Comparison of ENCODE assay signal across 8 cellular contexts in genomic region chr7:8131694-8132605, GRCh38.
A peak's percentile ranks its signal among the peaks of the same experiment; 100 is the strongest.
DNase-seq lines count a peak whose midpoint lies in the region; ATAC-seq and TF ChIP-seq lines count a peak whose summit lies in the region.

No MANE protein-coding gene starts in this region.

- WGBS in testis, 2 donors = 67 to 81% methylated on average over 5 of the region's 5 CpGs

- H2AFZ ChIP-seq in Loucy (ENCODE audit: low read length) = no peak overlapping the region

- H3F3A ChIP-seq in Loucy (ENCODE audit: low read depth) = peaks cover 6% of the 10 kb centered on the region; the same call in 1 of the 2 replicates

- H3K27me3 ChIP-seq in Loucy (ENCODE audit: insufficient read depth, low read length, poor library complexity, severe bottlenecking) (no peaks in the 10 kb centered on the region), left lung (no peaks in the 10 kb centered on the region), testis (no peaks in the 10 kb centered on the region)

- H3K27me3 Mint-ChIP-seq in osteocyte (ENCODE audit: unreplicated experiment) = peaks cover 11% of the 10 kb centered on the region

- TF ChIP-seq CTCF in Loucy (conservative IDR thresholded peaks at IDR 0.05; ENCODE audit: low read length) (no peak), left lung (IDR thresholded peaks at IDR 0.05) (no peak), osteocyte (IDR thresholded peaks at IDR 0.05) (no peak), testis (IDR thresholded peaks at IDR 0.05) (no peak)

- H3K4me3 Mint-ChIP-seq in osteocyte (ENCODE audit: unreplicated experiment) = no peak overlapping the region

- H3K79me2 ChIP-seq in Loucy (ENCODE audit: insufficient read depth, low read length) = no peaks in the 10 kb centered on the region

- no peaks in the 10 kb centered on the region for H4K20me1 ChIP-seq in Loucy (ENCODE audit: insufficient read depth, low read length, poor library complexity, severe bottlenecking)

- peaks cover 4% of the 10 kb centered on the region for H3K4me1 Mint-ChIP-seq in osteocyte (ENCODE audit: unreplicated experiment)

- H3K27ac ChIP-seq in left lung (peak overlapping the region in 1 of 2 donors; percentile 13), testis (no peak overlapping the region)

- H3K9me3 ChIP-seq in Loucy (ENCODE audit: insufficient read depth, low read depth, low read length) (no peaks in the 10 kb centered on the region), left lung (no peaks in the 10 kb centered on the region), testis (no peaks in the 10 kb centered on the region)

- H3K4me1 ChIP-seq in Loucy (ENCODE audit: insufficient read depth, low read length, poor library complexity, severe bottlenecking) (peaks cover 72% of the 10 kb centered on the region), left lung (no peaks in the 10 kb centered on the region), testis (no peaks in the 10 kb centered on the region)

- peak overlapping the region; percentile 46 for H3K4me3 ChIP-seq in Loucy (ENCODE audit: low read length, poor library complexity, severe bottlenecking)
- no peak overlapping the region for H3K4me3 ChIP-seq in left lung
- H3K4me3 ChIP-seq in testis = no peak overlapping the region

- DNase-seq in left lung = no peak
- no peak for DNase-seq in NCI-H526 (lab: John Stamatoyannopoulos, UW)
- DNase-seq in osteocyte (ENCODE audit: extremely low spot score, unreplicated experiment) = no peak
- no peak for DNase-seq in testis
- no peak for DNase-seq in medulla oblongata (ENCODE audit: extremely low spot score)

- H3K9me2 ChIP-seq in Loucy (replicated peaks; ENCODE audit: low read depth, low read length) = no peaks in the 10 kb centered on the region

- intact Hi-C loops in left lung (cut with DNase I) (no loop called here), testis (cut with DNase I; ENCODE audit: low total_unique reads) (no loop called here)

- no peaks in the 10 kb centered on the region for H3K9me3 Mint-ChIP-seq in osteocyte (ENCODE audit: unreplicated experiment)

- no peaks in the 10 kb centered on the region for H3K36me3 ChIP-seq in Loucy (ENCODE audit: insufficient read depth, low read length)
- H3K36me3 ChIP-seq in left lung = no peaks in the 10 kb centered on the region
- H3K36me3 ChIP-seq in testis (ENCODE audit: low read depth, missing control alignments) = no peaks in the 10 kb centered on the region

- H3K27ac Mint-ChIP-seq in osteocyte (ENCODE audit: unreplicated experiment) = no peak overlapping the region

- peak overlapping the region; percentile 64 for H3K9ac ChIP-seq in Loucy (ENCODE audit: low read depth, low read length, poor library complexity, severe bottlenecking)

- no peaks in the 10 kb centered on the region for H3K36me3 Mint-ChIP-seq in osteocyte (ENCODE audit: unreplicated experiment)

- no peak for TF ChIP-seq POLR2A in testis (IDR thresholded peaks at IDR 0.05)

- H3K4me2 ChIP-seq in Loucy (ENCODE audit: low read depth, low read length, poor library complexity, severe bottlenecking) = peak overlapping the region; percentile 72

- ATAC-seq in GM18858 (IDR thresholded peaks at IDR 0.05; ENCODE audit: unreplicated experiment) (peak; percentile 30), GM21619 (IDR thresholded peaks at IDR 0.05; ENCODE audit: unreplicated experiment) (peak; percentile 44), left lung (peak; percentile 25)
